16 cellular contexts compared by ENCODE assay signal in the genomic region with DNA sequence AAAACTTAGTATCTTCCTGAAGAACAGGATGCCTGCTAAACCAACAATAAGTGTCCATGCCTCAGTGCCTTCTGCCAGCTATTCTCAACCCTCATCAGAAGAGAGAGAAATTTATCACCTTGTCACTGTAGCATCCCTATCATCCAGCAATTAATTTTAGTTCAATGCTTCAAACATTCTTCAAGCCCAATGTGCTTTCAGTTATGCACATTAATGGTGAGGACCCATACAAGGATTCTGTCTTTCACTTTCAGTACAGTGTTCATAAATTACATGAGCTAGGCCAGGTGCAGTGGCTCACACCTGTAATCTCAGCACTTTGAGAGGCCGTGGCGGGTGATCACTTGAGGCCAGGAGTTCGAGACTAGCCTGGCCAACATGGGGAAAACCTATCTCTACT.
"Had no signal": no experiment of that assay in that cellular context is flagged by ENCODE, and none has a peak within 500 bp of the region (broad histone marks: within the 10 kb centered on the region; RNA-seq: fewer than 3 reads in every experiment).

No MANE protein-coding gene starts in this region.

- H3K27me3 ChIP-seq: gastroesophageal sphincter, hepatocyte, neural progenitor cell, ovary, upper lobe of right lung had no signal

- H3K9me3 ChIP-seq: gastroesophageal sphincter, ovary, upper lobe of right lung had no signal

- H3K9me3 Mint-ChIP-seq: activated naive CD4-positive, alpha-beta T cell treated with anti-CD3 and anti-CD28 coated beads, Interleukin-2, amount 50 U/mL, for 72 hours; activated T-cell treated with anti-CD3 and anti-CD28 coated beads, Interleukin-2, amount 50 U/mL, for 4 hours; brain; dendritic cell treated with granulocyte-macrophage colony-stimulating factor and Interleukin-4, amounts not matched to agents 40 ng/mL and 50 ng/mL, for 4 days; neural progenitor cell; stimulated activated naive CD8-positive, alpha-beta T cell treated with anti-CD3 and anti-CD28 coated beads, Interleukin-15, Interleukin-2, amounts not matched to agents 100 ng/mL and 50 ng/mL, for 24 hours had no signal

- H3K79me2 ChIP-seq: hepatocyte had no signal

- H3K4me2 ChIP-seq: hepatocyte, neural progenitor cell had no signal

- H3K4me1 ChIP-seq: gastroesophageal sphincter, neural progenitor cell, upper lobe of right lung had no signal

- H3K27me3 Mint-ChIP-seq: brain; dendritic cell treated with granulocyte-macrophage colony-stimulating factor and Interleukin-4, amounts not matched to agents 40 ng/mL and 50 ng/mL, for 4 days had no signal

- H3K36me3 ChIP-seq: gastroesophageal sphincter, neural progenitor cell, ovary, upper lobe of right lung had no signal

- H3K27ac Mint-ChIP-seq: activated naive CD4-positive, alpha-beta T cell treated with anti-CD3 and anti-CD28 coated beads, Interleukin-2, amount 50 U/mL, for 72 hours; dendritic cell treated with granulocyte-macrophage colony-stimulating factor and Interleukin-4, amounts not matched to agents 40 ng/mL and 50 ng/mL, for 4 days; neural progenitor cell had no signal

- H3K4me1 Mint-ChIP-seq: brain, neural progenitor cell had no signal

- H3K4me3 Mint-ChIP-seq: activated T-cell treated with anti-CD3 and anti-CD28 coated beads, Interleukin-2, amount 50 U/mL, for 4 hours; brain; dendritic cell treated with granulocyte-macrophage colony-stimulating factor and Interleukin-4, amounts not matched to agents 40 ng/mL and 50 ng/mL, for 4 days; neural progenitor cell; stimulated activated naive CD8-positive, alpha-beta T cell treated with anti-CD3 and anti-CD28 coated beads, Interleukin-15, Interleukin-2, amounts not matched to agents 100 ng/mL and 50 ng/mL, for 24 hours had no signal

- H3K27ac ChIP-seq: gastroesophageal sphincter, hepatocyte, neural progenitor cell, ovary, upper lobe of right lung had no signal

- H3K36me3 Mint-ChIP-seq: activated naive CD4-positive, alpha-beta T cell treated with anti-CD3 and anti-CD28 coated beads, Interleukin-2, amount 50 U/mL, for 72 hours; brain; neural progenitor cell had no signal

- DNase-seq: activated CD4-positive, alpha-beta T cell treated with anti-CD3 and anti-CD28 coated beads, Interleukin-2, amount 50 U/mL, for 48 hours; activated CD4-positive, CD25-positive, alpha-beta regulatory T cell treated with anti-CD3 and anti-CD28 coated beads, Interleukin-2, amount 50 U/mL, for 72 hours; activated effector memory CD4-positive, alpha-beta T cell treated with anti-CD3 and anti-CD28 coated beads, Interleukin-2, amount 50 U/mL, for 16 hours; activated T-cell treated with anti-CD3 and anti-CD28 coated beads, Interleukin-2, amount 50 U/mL, for 4 hours; amniotic stem cell; kidney glomerular epithelial cell; ovary; stimulated activated CD4-positive, alpha-beta T cell treated with anti-CD3 and anti-CD28 coated beads, Interleukin-2, amount 100 ng/mL, for 48 hours; upper lobe of right lung had no signal

- H3K4me3 ChIP-seq: gastroesophageal sphincter, hepatocyte, neural progenitor cell, ovary, upper lobe of right lung had no signal

- ATAC-seq: activated naive CD4-positive, alpha-beta T cell treated with anti-CD3 and anti-CD28 coated beads, Interleukin-2, amount 50 U/mL, for 72 hours; activated T-cell treated with anti-CD3 and anti-CD28 coated beads, Interleukin-2, amount 50 U/mL, for 4 hours; gastroesophageal sphincter; upper lobe of right lung had no signal
